14 cellular contexts compared by ENCODE assay signal in the genomic region with DNA sequence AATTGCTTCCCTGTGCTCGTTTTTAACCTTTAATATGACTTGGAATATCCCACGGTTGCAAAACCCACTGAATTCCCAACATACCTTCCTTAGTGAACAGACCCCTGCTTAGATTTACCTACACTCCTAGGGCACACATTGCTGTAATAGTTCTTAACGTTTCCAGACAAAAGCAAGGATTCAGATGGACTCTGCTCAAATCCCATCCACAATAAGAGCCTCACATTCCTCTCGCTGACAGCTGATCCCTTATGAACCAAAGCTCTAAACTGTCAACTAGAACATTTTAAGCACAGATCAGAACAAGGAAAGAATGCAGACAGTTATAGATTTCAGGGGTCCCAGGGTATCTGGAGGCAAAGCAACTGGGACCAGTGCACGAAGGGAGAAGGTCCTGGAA.
DNase-seq lines count a peak whose midpoint lies in the region; ATAC-seq lines count a peak whose summit lies in the region.
"Had no signal": no experiment of that assay in that cellular context is flagged by ENCODE, and none has a peak within 500 bp of the region (broad histone marks: within the 10 kb centered on the region; RNA-seq: fewer than 3 reads in every experiment).

No MANE protein-coding gene starts in this region.

- DNase-seq in NT2/D1 (ENCODE audit: low read depth, low spot score) (peak; percentile 5), astrocyte of the hippocampus (ENCODE audit: low read depth, low spot score) (peak; percentile 31), neuronal stem cell (ENCODE audit: low spot score) (peak; percentile 33), NCI-H226 (no peak), HuH-7 (ENCODE audit: low spot score) (no peak)
- DNase-seq: C1 segment of cervical spinal cord; CD4-positive, alpha-beta memory T cell; COR-L47; DMS153; DND-41; HFFc6 had no signal

- H2BK120ac ChIP-seq in neuronal stem cell (ENCODE audit: low read depth, low read length), result no peak overlapping the region

- H4K91ac ChIP-seq in neuronal stem cell (ENCODE audit: low read depth, low read length, poor library complexity), result no peak overlapping the region

- no peak overlapping the region for H2BK12ac ChIP-seq in neuronal stem cell (ENCODE audit: low read length)

- no peaks in the 10 kb centered on the region for H3K36me3 ChIP-seq in NT2/D1 (ENCODE audit: insufficient read depth, insufficient read length, low read length)
- no peaks in the 10 kb centered on the region for H3K36me3 ChIP-seq in neuronal stem cell (replicated peaks in 1 of 2; ENCODE audit: control insufficient read depth in 2 of 2, insufficient read depth in 2 of 2, low read length in 2 of 2)
- H3K36me3 ChIP-seq: HAP-1 had no signal

- H3K79me1 ChIP-seq in neuronal stem cell (ENCODE audit: low read depth, low read length), result no peaks in the 10 kb centered on the region

- H3K27ac ChIP-seq in neuronal stem cell (replicated peaks; ENCODE audit: low read length), result peak overlapping the region; percentile 8

- H3K9me3 ChIP-seq in NT2/D1 (ENCODE audit: insufficient read depth, low read length) (no peaks in the 10 kb centered on the region), neuronal stem cell (replicated peaks in 1 of 2; ENCODE audit: control insufficient read depth in 2 of 2, insufficient read depth in 1 of 2, low read depth in 1 of 2, low read length in 2 of 2) (no peaks in the 10 kb centered on the region)
- H3K9me3 ChIP-seq: HAP-1 had no signal

- no peaks in the 10 kb centered on the region for H3K27me3 ChIP-seq in NT2/D1 (ENCODE audit: insufficient read depth, insufficient read length)
- H3K27me3 ChIP-seq in neuronal stem cell (ENCODE audit: control insufficient read depth in 3 of 3, insufficient read depth in 3 of 3, low read depth in 1 of 3, low read length in 3 of 3), result peaks cover 0 to 14% (median 0%) of the 10 kb centered on the region in 3 experiments

- H3K4me3 ChIP-seq in NT2/D1 (ENCODE audit: insufficient read length, low read depth), result no peak overlapping the region
- no peak overlapping the region for H3K4me3 ChIP-seq in neuronal stem cell (ENCODE audit: low read length in 2 of 2)
- H3K4me3 ChIP-seq: GM23338, HAP-1 had no signal

- no peak for ATAC-seq in GM18907 (IDR thresholded peaks at IDR 0.05; ENCODE audit: unreplicated experiment)

- H3K9ac ChIP-seq in NT2/D1 (ENCODE audit: insufficient read length, low read depth), result no peak overlapping the region
- no peak overlapping the region for H3K9ac ChIP-seq in neuronal stem cell (ENCODE audit: low read depth, low read length, poor library complexity)

- no peak overlapping the region for H3K4me2 ChIP-seq in neuronal stem cell (ENCODE audit: insufficient read depth, low read length, poor library complexity, severe bottlenecking)
- H3K4me2 ChIP-seq: GM23338 had no signal

- H3K23ac ChIP-seq in neuronal stem cell (ENCODE audit: low read depth, low read length, poor library complexity), result no peak overlapping the region

- H3K18ac ChIP-seq in neuronal stem cell (ENCODE audit: low read length), result no peak overlapping the region

- no peak overlapping the region for H2AK5ac ChIP-seq in neuronal stem cell (ENCODE audit: low read depth, low read length)

- H4K8ac ChIP-seq in neuronal stem cell (ENCODE audit: low read depth, low read length), result no peak overlapping the region

- no peak overlapping the region for H2AFZ ChIP-seq in neuronal stem cell (ENCODE audit: low read length)
- H2AFZ ChIP-seq: GM23338 had no signal

- no peak overlapping the region for H2BK5ac ChIP-seq in neuronal stem cell (ENCODE audit: low read length)

- H2BK15ac ChIP-seq in neuronal stem cell (ENCODE audit: low read length), result no peak overlapping the region

- H3K14ac ChIP-seq in neuronal stem cell (ENCODE audit: low read length), result no peak overlapping the region

- H3K4me1 ChIP-seq in NT2/D1 (ENCODE audit: insufficient read depth, insufficient read length) (no peaks in the 10 kb centered on the region), neuronal stem cell (ENCODE audit: control insufficient read depth in 2 of 2, insufficient read depth in 1 of 2, low read depth in 1 of 2, low read length in 2 of 2) (peaks cover 0 to 13% of the 10 kb centered on the region in 2 donors)
- H3K4me1 ChIP-seq: HAP-1 had no signal

- no peak overlapping the region for H3K4ac ChIP-seq in neuronal stem cell (ENCODE audit: low read length)

- WGBS in neuronal stem cell (ENCODE audit: extremely low coverage in 2 of 2, insufficient read length in 2 of 2, insufficient replicate concordance in 1 of 2), 2 donors, result no CpG with 5 or more reads among the region's 5 CpGs

Comparison
In these comparisons a context has a peak if more than half of its experiments do, and no peak if none do; other contexts are left out.
1. DNase-seq: peak in NT2/D1 (single experiment), astrocyte of the hippocampus (single experiment) and neuronal stem cell (single experiment); none in NCI-H226 (single experiment) and HuH-7 (single experiment).